In genomic region chr15:74956648-74957300, GRCh38 we compare ENCODE assay signal across 8 cellular contexts. TPM values are rescaled to one million over a fixed set of nuclear protein-coding genes. Genes with fewer than 3 reads are reported as not detected.
DNase-seq lines count a peak whose midpoint lies in the region; ATAC-seq and TF ChIP-seq lines count a peak whose summit lies in the region.

Gene RPP25 (minus strand): TSS chr15:74956772. CDS start chr15:74956583, 189 bp downstream.

- H4K91ac ChIP-seq in mesenchymal stem cell (ENCODE audit: low read length) = peak within 1 kb of the TSS; percentile 65

- H3K4me3 Mint-ChIP-seq in endodermal cell = peak within 1 kb of the TSS; percentile 63

- peak; percentile 67 for ATAC-seq in HG03066 (IDR thresholded peaks at IDR 0.05; ENCODE audit: low read depth, unreplicated experiment)

- H2BK5ac ChIP-seq in mesenchymal stem cell (ENCODE audit: low read depth, low read length, poor library complexity, severe bottlenecking) = no peak within 1 kb of the TSS

- H2BK12ac ChIP-seq in mesenchymal stem cell (ENCODE audit: low read length in 2 of 2) = peak within 1 kb of the TSS in 1 of 2 experiments; percentile 93

- H3K27ac ChIP-seq in endodermal cell (ENCODE audit: low read depth, low read length) (no peak within 1 kb of the TSS), mesenchymal stem cell (ENCODE audit: low read length, poor library complexity, severe bottlenecking) (no peak within 1 kb of the TSS)

- H3K4ac ChIP-seq in mesenchymal stem cell (ENCODE audit: low read depth in 1 of 2, low read length in 2 of 2) = peak within 1 kb of the TSS; percentile 84 to 92

- peaks cover 57% of the 10 kb centered on the region for H3K27me3 ChIP-seq in endodermal cell (ENCODE audit: control insufficient read depth, insufficient read depth, low read length, poor library complexity, severe bottlenecking)
- peaks cover 8 to 51% of the 10 kb centered on the region in 2 experiments for H3K27me3 ChIP-seq in mesenchymal stem cell (ENCODE audit: control insufficient read depth in 1 of 2, insufficient read depth in 1 of 2, low read length in 2 of 2)

- H3K79me1 ChIP-seq in mesenchymal stem cell (replicated peaks; ENCODE audit: low read length, poor library complexity, severe bottlenecking) = no peaks in the 10 kb centered on the region

- no peak within 1 kb of the TSS for H3K27ac Mint-ChIP-seq in endodermal cell

- H3K9ac ChIP-seq in endodermal cell (ENCODE audit: extremely low read depth, low read length, poor library complexity, severe bottlenecking) (peak within 1 kb of the TSS; percentile 34), mesenchymal stem cell (ENCODE audit: low read length) (peak within 1 kb of the TSS; percentile 85)

- no peak within 1 kb of the TSS for H2AK5ac ChIP-seq in mesenchymal stem cell (ENCODE audit: low read length, severe bottlenecking)

- peaks cover 24% of the 10 kb centered on the region for H3K4me1 Mint-ChIP-seq in endodermal cell

- peaks cover 66% of the 10 kb centered on the region for H3K27me3 Mint-ChIP-seq in endodermal cell (ENCODE audit: insufficient read depth)

- no peaks in the 10 kb centered on the region for H3K9me3 Mint-ChIP-seq in endodermal cell

- H2AFZ ChIP-seq in mesenchymal stem cell (ENCODE audit: low read depth, low read length) = peak within 1 kb of the TSS; percentile 83

- peaks cover 12% of the 10 kb centered on the region for H3K4me1 ChIP-seq in endodermal cell (ENCODE audit: control insufficient read depth, insufficient read depth, low read length)
- peaks cover 33% of the 10 kb centered on the region for H3K4me1 ChIP-seq in mesenchymal stem cell (ENCODE audit: control insufficient read depth, insufficient read depth, low read depth, low read length)

- no peaks in the 10 kb centered on the region for H3K9me3 ChIP-seq in endodermal cell (ENCODE audit: control insufficient read depth, low read length)
- H3K9me3 ChIP-seq in mesenchymal stem cell (ENCODE audit: control insufficient read depth, low read length) = no peaks in the 10 kb centered on the region

- H2BK120ac ChIP-seq in mesenchymal stem cell (ENCODE audit: low read depth, low read length) = peak within 1 kb of the TSS; percentile 52

- peak within 1 kb of the TSS; percentile 97 for H3K4me2 ChIP-seq in mesenchymal stem cell (ENCODE audit: low read length, poor library complexity, severe bottlenecking)

- H3K23ac ChIP-seq in mesenchymal stem cell (ENCODE audit: low read length in 2 of 2) = peak within 1 kb of the TSS in 1 of 2 experiments; percentile 85

- no peaks in the 10 kb centered on the region for H3K36me3 ChIP-seq in endodermal cell (ENCODE audit: control insufficient read depth, insufficient read depth, low read length)
- H3K36me3 ChIP-seq in mesenchymal stem cell (ENCODE audit: control insufficient read depth in 1 of 2, insufficient read depth in 2 of 2, low read depth in 1 of 2, low read length in 2 of 2) = no peaks in the 10 kb centered on the region

- peak within 1 kb of the TSS; percentile 86 for H3K4me3 ChIP-seq in endodermal cell (ENCODE audit: low read length)
- peak within 1 kb of the TSS; percentile 57 to 70 for H3K4me3 ChIP-seq in mesenchymal stem cell (ENCODE audit: insufficient read depth in 1 of 2, low read depth in 1 of 2, low read length in 2 of 2)

- peak within 1 kb of the TSS; percentile 94 for H3K18ac ChIP-seq in mesenchymal stem cell (ENCODE audit: low read depth in 1 of 2, low read length in 2 of 2)

- DNase-seq in SIG-M5 treated with dmso at 0.1 percent for 504 hours (lab: John Stamatoyannopoulos, UW; ENCODE audit: unreplicated experiment) = peak; percentile 52
- no peak for DNase-seq in SIG-M5 (lab: John Stamatoyannopoulos, UW)
- peak; percentile 59 for DNase-seq in NCI-H510A treated with DMSO at 0.1 percent for 48 hours (lab: John Stamatoyannopoulos, UW)
- DNase-seq in activated CD8-positive, alpha-beta memory T cell treated with anti-CD3 and anti-CD28 coated beads for 48 hours (ENCODE audit: low read depth in 2 of 3, low spot score in 2 of 3) = peak in 2 of 3 experiments; percentile 55 to 60
- peak; percentile 92 for DNase-seq in endodermal cell
- DNase-seq in mesenchymal stem cell = peak; percentile 89
- peak; percentile 51 for DNase-seq in stimulated activated CD8-positive, alpha-beta memory T cell treated with anti-CD3 and anti-CD28 coated beads, Interleukin-12 subunit alpha, Interleukin-12 subunit beta, amount 100 ng/mL, for 1 hour (ENCODE audit: low read depth)

- peak within 1 kb of the TSS; percentile 96 for H2BK15ac ChIP-seq in mesenchymal stem cell (ENCODE audit: low read depth, poor library complexity, severe bottlenecking)

- no peak for TF ChIP-seq CTCF in endodermal cell (conservative IDR thresholded peaks at IDR 0.05)

- H3K14ac ChIP-seq in mesenchymal stem cell (ENCODE audit: low read length in 2 of 2) = peak within 1 kb of the TSS in 1 of 2 experiments; percentile 95

- H4K8ac ChIP-seq in mesenchymal stem cell (ENCODE audit: low read length) = peak within 1 kb of the TSS; percentile 82

- 0% methylated on average over 33 to 66 of the region's 66 CpGs for WGBS in endodermal cell (ENCODE audit: insufficient coverage in 1 of 2, insufficient read length in 1 of 2), 2 experiments
- WGBS in mesenchymal stem cell = 0% methylated on average over 59 of the region's 66 CpGs

- no peaks in the 10 kb centered on the region for H3K36me3 Mint-ChIP-seq in endodermal cell (ENCODE audit: low read depth)

RNA-seq across cellular contexts. Expression of gene RPP25, which starts in this region (rescaled TPM):
- 1 to 10 TPM; 4.6 to 9.9 TPM for total RNA-seq in endodermal cell
- polyA plus RNA-seq in endodermal cell (2013, experiment 1 of 2) = 5.6 TPM
- 4.5 TPM for polyA plus RNA-seq in endodermal cell (2013, experiment 2 of 2)
- polyA plus RNA-seq in mesenchymal stem cell (2013, experiment 1 of 2) = 13.5 TPM
- polyA plus RNA-seq in mesenchymal stem cell (2013, experiment 2 of 2) = 13.8 TPM
